2 cellular contexts compared by ENCODE assay signal in the genomic region with DNA sequence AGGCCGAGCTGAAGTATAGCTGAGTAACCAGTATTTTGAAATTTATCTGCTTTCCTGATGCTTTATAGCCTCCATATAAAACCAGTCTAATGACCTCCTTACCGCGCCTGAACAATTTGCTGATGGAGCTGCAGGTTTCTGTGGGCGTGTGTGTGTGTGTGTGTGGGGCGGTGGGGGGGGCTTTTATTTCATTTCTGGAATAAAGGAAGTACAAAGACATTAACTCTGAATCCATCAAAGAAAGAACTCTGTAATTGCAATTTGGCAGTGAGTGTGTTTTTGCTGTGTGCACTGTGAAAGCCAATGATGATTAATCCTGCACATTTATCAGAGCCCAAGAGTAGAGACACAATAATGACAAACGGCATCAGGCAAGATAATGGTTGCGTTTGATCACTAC.
TF ChIP-seq lines count a peak whose summit lies in the region.

No MANE protein-coding gene starts in this region.

TF ChIP-seq in HEK293, 187 proteins besides CTCF, POLR2A, EP300 and RAD21 (continues in another document):
- TF ChIP-seq, protein P1, sequence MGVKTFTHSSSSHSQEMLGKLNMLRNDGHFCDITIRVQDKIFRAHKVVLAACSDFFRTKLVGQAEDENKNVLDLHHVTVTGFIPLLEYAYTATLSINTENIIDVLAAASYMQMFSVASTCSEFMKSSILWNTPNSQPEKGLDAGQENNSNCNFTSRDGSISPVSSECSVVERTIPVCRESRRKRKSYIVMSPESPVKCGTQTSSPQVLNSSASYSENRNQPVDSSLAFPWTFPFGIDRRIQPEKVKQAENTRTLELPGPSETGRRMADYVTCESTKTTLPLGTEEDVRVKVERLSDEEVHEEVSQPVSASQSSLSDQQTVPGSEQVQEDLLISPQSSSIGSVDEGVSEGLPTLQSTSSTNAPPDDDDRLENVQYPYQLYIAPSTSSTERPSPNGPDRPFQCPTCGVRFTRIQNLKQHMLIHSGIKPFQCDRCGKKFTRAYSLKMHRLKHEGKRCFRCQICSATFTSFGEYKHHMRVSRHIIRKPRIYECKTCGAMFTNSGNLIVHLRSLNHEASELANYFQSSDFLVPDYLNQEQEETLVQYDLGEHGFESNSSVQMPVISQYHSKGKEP (tag by site-specific recombination; IDR thresholded peaks at IDR 0.05): peak; percentile 69; the same call in 1 of the 2 replicates
- TF ChIP-seq ZNF37A (tag by site-specific recombination; IDR thresholded peaks at IDR 0.05) (no peak), BCL11B (tag by site-specific recombination; IDR thresholded peaks at IDR 0.05; ENCODE audit: low read depth) (no peak), EGR2 (tag by site-specific recombination; IDR thresholded peaks at IDR 0.05; ENCODE audit: low read depth) (peak; percentile 82), MYNN (tag by site-specific recombination; IDR thresholded peaks at IDR 0.05; ENCODE audit: borderline replicate concordance) (peak; percentile 71), ZNF837 (tag by site-specific recombination; IDR thresholded peaks at IDR 0.05) (no peak), ZNF302 (tag by site-specific recombination; IDR thresholded peaks at IDR 0.05; ENCODE audit: low read depth) (no peak), ZNF169 (tag by site-specific recombination; IDR thresholded peaks at IDR 0.05) (no peak), SCRT1 (tag by site-specific recombination; IDR thresholded peaks at IDR 0.05; ENCODE audit: borderline replicate concordance) (peak; percentile 80), ZNF629 (tag by site-specific recombination; IDR thresholded peaks at IDR 0.05) (no peak), ZNF10 (tag by site-specific recombination; IDR thresholded peaks at IDR 0.05) (no peak), ZBTB17 (tag by site-specific recombination; IDR thresholded peaks at IDR 0.05) (peak; percentile 36; the same call in 1 of the 2 replicates), ZFHX2 (tag by site-specific recombination; conservative IDR thresholded peaks at IDR 0.05) (peak; percentile 92), YY2 (tag by site-specific recombination; IDR thresholded peaks at IDR 0.05) (no peak), ZNF544 (tag by site-specific recombination; IDR thresholded peaks at IDR 0.05) (no peak), ZFP41 (tag by site-specific recombination; IDR thresholded peaks at IDR 0.05; ENCODE audit: borderline replicate concordance) (no peak), ZBTB21 (tag by site-specific recombination; IDR thresholded peaks at IDR 0.05) (no peak), ZNF341 (tag by site-specific recombination; IDR thresholded peaks at IDR 0.05; ENCODE audit: low read depth) (no peak), ZNF747 (tag by site-specific recombination; IDR thresholded peaks at IDR 0.05) (no peak), ZXDB (tag by site-specific recombination; IDR thresholded peaks at IDR 0.05) (no peak), KLF10 (tag by site-specific recombination; IDR thresholded peaks at IDR 0.05) (peak; percentile 61; the same call in 1 of the 2 replicates), ZNF571 (tag by site-specific recombination; IDR thresholded peaks at IDR 0.05) (no peak)
- TF ChIP-seq, protein P2, sequence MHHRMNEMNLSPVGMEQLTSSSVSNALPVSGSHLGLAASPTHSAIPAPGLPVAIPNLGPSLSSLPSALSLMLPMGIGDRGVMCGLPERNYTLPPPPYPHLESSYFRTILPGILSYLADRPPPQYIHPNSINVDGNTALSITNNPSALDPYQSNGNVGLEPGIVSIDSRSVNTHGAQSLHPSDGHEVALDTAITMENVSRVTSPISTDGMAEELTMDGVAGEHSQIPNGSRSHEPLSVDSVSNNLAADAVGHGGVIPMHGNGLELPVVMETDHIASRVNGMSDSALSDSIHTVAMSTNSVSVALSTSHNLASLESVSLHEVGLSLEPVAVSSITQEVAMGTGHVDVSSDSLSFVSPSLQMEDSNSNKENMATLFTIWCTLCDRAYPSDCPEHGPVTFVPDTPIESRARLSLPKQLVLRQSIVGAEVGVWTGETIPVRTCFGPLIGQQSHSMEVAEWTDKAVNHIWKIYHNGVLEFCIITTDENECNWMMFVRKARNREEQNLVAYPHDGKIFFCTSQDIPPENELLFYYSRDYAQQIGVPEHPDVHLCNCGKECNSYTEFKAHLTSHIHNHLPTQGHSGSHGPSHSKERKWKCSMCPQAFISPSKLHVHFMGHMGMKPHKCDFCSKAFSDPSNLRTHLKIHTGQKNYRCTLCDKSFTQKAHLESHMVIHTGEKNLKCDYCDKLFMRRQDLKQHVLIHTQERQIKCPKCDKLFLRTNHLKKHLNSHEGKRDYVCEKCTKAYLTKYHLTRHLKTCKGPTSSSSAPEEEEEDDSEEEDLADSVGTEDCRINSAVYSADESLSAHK (tag by site-specific recombination; IDR thresholded peaks at IDR 0.05): no peak; the same call in 1 of the 2 replicates
- TF ChIP-seq, protein P3, sequence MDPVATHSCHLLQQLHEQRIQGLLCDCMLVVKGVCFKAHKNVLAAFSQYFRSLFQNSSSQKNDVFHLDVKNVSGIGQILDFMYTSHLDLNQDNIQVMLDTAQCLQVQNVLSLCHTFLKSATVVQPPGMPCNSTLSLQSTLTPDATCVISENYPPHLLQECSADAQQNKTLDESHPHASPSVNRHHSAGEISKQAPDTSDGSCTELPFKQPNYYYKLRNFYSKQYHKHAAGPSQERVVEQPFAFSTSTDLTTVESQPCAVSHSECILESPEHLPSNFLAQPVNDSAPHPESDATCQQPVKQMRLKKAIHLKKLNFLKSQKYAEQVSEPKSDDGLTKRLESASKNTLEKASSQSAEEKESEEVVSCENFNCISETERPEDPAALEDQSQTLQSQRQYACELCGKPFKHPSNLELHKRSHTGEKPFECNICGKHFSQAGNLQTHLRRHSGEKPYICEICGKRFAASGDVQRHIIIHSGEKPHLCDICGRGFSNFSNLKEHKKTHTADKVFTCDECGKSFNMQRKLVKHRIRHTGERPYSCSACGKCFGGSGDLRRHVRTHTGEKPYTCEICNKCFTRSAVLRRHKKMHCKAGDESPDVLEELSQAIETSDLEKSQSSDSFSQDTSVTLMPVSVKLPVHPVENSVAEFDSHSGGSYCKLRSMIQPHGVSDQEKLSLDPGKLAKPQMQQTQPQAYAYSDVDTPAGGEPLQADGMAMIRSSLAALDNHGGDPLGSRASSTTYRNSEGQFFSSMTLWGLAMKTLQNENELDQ (tag by site-specific recombination; IDR thresholded peaks at IDR 0.05; ENCODE audit: low read depth): no peak
- TF ChIP-seq, protein P4, sequence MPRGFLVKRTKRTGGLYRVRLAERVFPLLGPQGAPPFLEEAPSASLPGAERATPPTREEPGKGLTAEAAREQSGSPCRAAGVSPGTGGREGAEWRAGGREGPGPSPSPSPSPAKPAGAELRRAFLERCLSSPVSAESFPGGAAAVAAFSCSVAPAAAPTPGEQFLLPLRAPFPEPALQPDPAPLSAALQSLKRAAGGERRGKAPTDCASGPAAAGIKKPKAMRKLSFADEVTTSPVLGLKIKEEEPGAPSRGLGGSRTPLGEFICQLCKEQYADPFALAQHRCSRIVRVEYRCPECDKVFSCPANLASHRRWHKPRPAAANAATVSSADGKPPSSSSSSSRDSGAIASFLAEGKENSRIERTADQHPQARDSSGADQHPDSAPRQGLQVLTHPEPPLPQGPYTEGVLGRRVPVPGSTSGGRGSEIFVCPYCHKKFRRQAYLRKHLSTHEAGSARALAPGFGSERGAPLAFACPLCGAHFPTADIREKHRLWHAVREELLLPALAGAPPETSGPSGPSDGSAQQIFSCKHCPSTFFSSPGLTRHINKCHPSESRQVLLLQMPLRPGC (tag by site-specific recombination; IDR thresholded peaks at IDR 0.05): no peak

TF ChIP-seq in SK-N-SH, 30 proteins besides CTCF, POLR2A, EP300 and RAD21:
- no peak for TF ChIP-seq SIN3A (IDR thresholded peaks at IDR 0.05; ENCODE audit: borderline replicate concordance, low read depth, low read length)
- no peak for TF ChIP-seq FOXJ3 (CRISPR knock-in tag; IDR thresholded peaks at IDR 0.05)
- TF ChIP-seq SMC3 (IDR thresholded peaks at IDR 0.05; ENCODE audit: low read depth, low read length): no peak
- no peak for TF ChIP-seq ELF1 (IDR thresholded peaks at IDR 0.05)
- no peak for TF ChIP-seq MXI1 (IDR thresholded peaks at IDR 0.05; ENCODE audit: low read depth, low read length)
- TF ChIP-seq FOSL2 (IDR thresholded peaks at IDR 0.05; ENCODE audit: borderline replicate concordance, low read depth): no peak
- peak; percentile 11 for TF ChIP-seq CHD2 (IDR thresholded peaks at IDR 0.05; ENCODE audit: low read length, partially characterized antibody)
